10 cellular contexts compared by ENCODE assay signal in genomic region chr12:85279449-85280137, GRCh38. TPM values are rescaled to one million over a fixed set of nuclear protein-coding genes. Genes with fewer than 3 reads are reported as not detected.
DNase-seq lines count a peak whose midpoint lies in the region; ATAC-seq and TF ChIP-seq lines count a peak whose summit lies in the region.
"Had no signal": no experiment of that assay in that cellular context is flagged by ENCODE, and none has a peak within 500 bp of the region (broad histone marks: within the 10 kb centered on the region; RNA-seq: fewer than 3 reads in every experiment).

No MANE protein-coding gene starts in this region.

- H3K9me3 ChIP-seq in HEK293 (ENCODE audit: control insufficient read depth, insufficient read depth, low read depth, low read length) (no peaks in the 10 kb centered on the region), skeletal muscle satellite cell (replicated peaks; ENCODE audit: low read length) (no peaks in the 10 kb centered on the region)

- H3K4me3 ChIP-seq in HEK293 (ENCODE audit: low read depth, low read length) (peak overlapping the region; percentile 57), iPS-11a (ENCODE audit: low read depth, low read length) (peak overlapping the region; percentile 75), skeletal muscle satellite cell (ENCODE audit: low read length) (peak overlapping the region; percentile 68)

- peaks cover 63% of the 10 kb centered on the region for H3K27me3 Mint-ChIP-seq in activated naive CD8-positive, alpha-beta T cell treated with anti-CD3 and anti-CD28 coated beads, Interleukin-2, amount 10 ng/mL, durations not matched to agents 7 days and 5 days
- peaks cover 46 to 51% of the 10 kb centered on the region in 2 donors for H3K27me3 Mint-ChIP-seq in T-cell

- no peaks in the 10 kb centered on the region for H3K36me3 Mint-ChIP-seq in activated naive CD8-positive, alpha-beta T cell treated with anti-CD3 and anti-CD28 coated beads, Interleukin-2, amount 10 ng/mL, durations not matched to agents 7 days and 5 days
- H3K36me3 Mint-ChIP-seq in T-cell = no peaks in the 10 kb centered on the region

- H3K9ac ChIP-seq in skeletal muscle satellite cell (ENCODE audit: low read depth, low read length) = peak overlapping the region; percentile 6

- H3K9me3 Mint-ChIP-seq in activated naive CD8-positive, alpha-beta T cell treated with anti-CD3 and anti-CD28 coated beads, Interleukin-2, amount 10 ng/mL, durations not matched to agents 7 days and 5 days = peaks cover 1% of the 10 kb centered on the region
- H3K9me3 Mint-ChIP-seq in T-cell = peaks cover 0 to 6% (median 0%) of the 10 kb centered on the region in 3 donors
- H3K9me3 Mint-ChIP-seq: activated T-helper 17 cell treated with anti-CD3 and anti-CD28 coated beads, Interleukin-2, amount 50 U/mL, for 72 hours had no signal

- DNase-seq in activated naive CD8-positive, alpha-beta T cell treated with anti-CD3 and anti-CD28 coated beads, Interleukin-2, amount 10 ng/mL, durations not matched to agents 7 days and 5 days = peak; percentile 25
- DNase-seq in NCI-H1105 (lab: John Stamatoyannopoulos, UW) (no peak), amniotic stem cell (lab: John Stamatoyannopoulos, UW) (no peak), T-cell (no peak)

- CTCF ChIA-PET in HEK293 (lab: Yijun Ruan, JAX) = interaction anchor here (0.6 to 1.5 kb wide), 2 partner anchors 9 to 16 kb away, joined by 3 read pairs; no protein-coding TSS in a partner anchor
- CTCF ChIA-PET in T-cell (lab: Charles Lee) = no interaction called here

- peaks cover 8% of the 10 kb centered on the region for H3K4me1 Mint-ChIP-seq in activated naive CD8-positive, alpha-beta T cell treated with anti-CD3 and anti-CD28 coated beads, Interleukin-2, amount 10 ng/mL, durations not matched to agents 7 days and 5 days
- peaks cover 5 to 13% (median 8%) of the 10 kb centered on the region in 3 donors for H3K4me1 Mint-ChIP-seq in T-cell

- POLR2A ChIA-PET in HEK293 (lab: Yijun Ruan, JAX) (interaction anchor here (0.6 kb wide), 1 partner anchor 534 kb away, joined by 3 read pairs; no protein-coding TSS in a partner anchor), T-cell (lab: Charles Lee) (no interaction called here)
- POLR2A ChIA-PET in activated naive CD8-positive, alpha-beta T cell treated with anti-CD3 and anti-CD28 coated beads, Interleukin-2, amount 10 ng/mL, durations not matched to agents 7 days and 5 days (lab: Charles Lee) = no interaction called here

- peak overlapping the region; percentile 83; the same call in 1 of the 2 replicates for H3K27ac ChIP-seq in HEK293 (ENCODE audit: extremely low read depth, low read depth, low read length)

- no peak overlapping the region for H3K27ac Mint-ChIP-seq in activated naive CD8-positive, alpha-beta T cell treated with anti-CD3 and anti-CD28 coated beads, Interleukin-2, amount 10 ng/mL, durations not matched to agents 7 days and 5 days
- H3K27ac Mint-ChIP-seq in T-cell = no peak overlapping the region
- H3K27ac Mint-ChIP-seq: activated T-helper 17 cell treated with anti-CD3 and anti-CD28 coated beads, Interleukin-2, amount 50 U/mL, for 72 hours; stimulated activated naive CD8-positive, alpha-beta T cell treated with anti-CD3 and anti-CD28 coated beads, Interleukin-15, Interleukin-2, amounts not matched to agents 100 ng/mL and 50 ng/mL, for 24 hours had no signal

- peaks cover 79% of the 10 kb centered on the region for H3K27me3 ChIP-seq in skeletal muscle satellite cell (ENCODE audit: control insufficient read depth, insufficient read depth, low read length)

- H3K36me3 ChIP-seq in HEK293 (ENCODE audit: control insufficient read depth in 2 of 2, insufficient read depth in 1 of 2, low read length in 2 of 2) (no peaks in the 10 kb centered on the region), skeletal muscle satellite cell (ENCODE audit: insufficient read depth, low read length) (no peaks in the 10 kb centered on the region)

- peak overlapping the region; percentile 87 for H3K4me2 ChIP-seq in skeletal muscle satellite cell (ENCODE audit: low read length)

- no peak for ATAC-seq in activated naive CD8-positive, alpha-beta T cell treated with anti-CD3 and anti-CD28 coated beads, Interleukin-2, amount 10 ng/mL, durations not matched to agents 7 days and 5 days (ENCODE audit: low read depth)
- ATAC-seq in HG03378 (IDR thresholded peaks at IDR 0.05; ENCODE audit: unreplicated experiment) (no peak), T-cell (replicated peaks in 1 of 4) (no peak)
- ATAC-seq: activated T-helper 17 cell treated with anti-CD3 and anti-CD28 coated beads, Interleukin-2, amount 50 U/mL, for 72 hours had no signal

- peak overlapping the region; percentile 22 for H3K4me3 Mint-ChIP-seq in activated naive CD8-positive, alpha-beta T cell treated with anti-CD3 and anti-CD28 coated beads, Interleukin-2, amount 10 ng/mL, durations not matched to agents 7 days and 5 days
- no peak overlapping the region for H3K4me3 Mint-ChIP-seq in T-cell

- H3K4me1 ChIP-seq in HEK293 (ENCODE audit: control insufficient read depth, insufficient read depth, low read length) (no peaks in the 10 kb centered on the region), skeletal muscle satellite cell (ENCODE audit: control insufficient read depth, insufficient read depth, low read length) (peaks cover 8% of the 10 kb centered on the region)

- no peak for TF ChIP-seq CTCF in HEK293 (tag by site-specific recombination; IDR thresholded peaks at IDR 0.05)

TF ChIP-seq in HEK293, 187 proteins besides CTCF, POLR2A, EP300 and RAD21:
- no peak for TF ChIP-seq ZBTB6 (tag by site-specific recombination; IDR thresholded peaks at IDR 0.05)

RNA-seq across cellular contexts. Expression of gene ALX1, which starts 0.4 kb away (rescaled TPM):
- not detected for total RNA-seq in activated naive CD8-positive, alpha-beta T cell treated with anti-CD3 and anti-CD28 coated beads, Interleukin-2, amount 10 ng/mL, durations not matched to agents 7 days and 5 days
- total RNA-seq in skeletal muscle satellite cell (2012; rRNA removed) = 0.66 and 1.3 TPM in 2 replicates
- not detected for total RNA-seq in T-cell
- total RNA-seq: activated T-helper 17 cell treated with anti-CD3 and anti-CD28 coated beads, Interleukin-2, amount 50 U/mL, for 72 hours had no signal
